ENCODE assay signal across 26 cellular contexts in genomic region chr1:180175291-180175690, GRCh38. TPM values are rescaled to one million over a fixed set of nuclear protein-coding genes. Genes with fewer than 3 reads are reported as not detected.
DNase-seq lines count a peak whose midpoint lies in the region; ATAC-seq and TF ChIP-seq lines count a peak whose summit lies in the region.
"Had no signal": no experiment of that assay in that cellular context is flagged by ENCODE, and none has a peak within 500 bp of the region (broad histone marks: within the 10 kb centered on the region; RNA-seq: fewer than 3 reads in every experiment).

No MANE protein-coding gene starts in this region.

- H3K4me3 ChIP-seq in RWPE2 (ENCODE audit: severe bottlenecking) (no peak overlapping the region), stomach smooth muscle (ENCODE audit: low read length in 2 of 2) (no peak overlapping the region)
- H3K4me3 ChIP-seq: GM12878 had no signal

- no peak for ATAC-seq in activated naive CD8-positive, alpha-beta T cell treated with anti-CD3 and anti-CD28 coated beads, Interleukin-2, amount 10 ng/mL, durations not matched to agents 7 days and 5 days (ENCODE audit: low read depth)
- ATAC-seq in RWPE2 (ENCODE audit: low read depth) = no peak
- no peak for ATAC-seq in GM21447 (IDR thresholded peaks at IDR 0.05; ENCODE audit: unreplicated experiment)
- ATAC-seq: CD8-positive, alpha-beta T cell; GM12878; HCT116 had no signal

- H3K4me1 ChIP-seq in RWPE2 (ENCODE audit: insufficient read depth, poor library complexity, severe bottlenecking) (peaks cover 5% of the 10 kb centered on the region), stomach smooth muscle (ENCODE audit: control insufficient read depth, insufficient read depth, low read length) (peaks cover 16% of the 10 kb centered on the region)
- H3K4me1 ChIP-seq: Caco-2 had no signal

- no peak overlapping the region for H3K27ac ChIP-seq in RWPE2 (ENCODE audit: poor library complexity, severe bottlenecking)
- peak overlapping the region; percentile 67 for H3K27ac ChIP-seq in stomach smooth muscle (ENCODE audit: low read length)
- H3K27ac ChIP-seq: 22Rv1, C4-2B had no signal

- no peaks in the 10 kb centered on the region for H3K36me3 Mint-ChIP-seq in activated naive CD8-positive, alpha-beta T cell treated with anti-CD3 and anti-CD28 coated beads, Interleukin-2, amount 10 ng/mL, durations not matched to agents 7 days and 5 days
- no peaks in the 10 kb centered on the region for H3K36me3 Mint-ChIP-seq in activated naive CD8-positive, alpha-beta T cell treated with anti-CD3 and anti-CD28 coated beads for 36 hours

- no peak overlapping the region for H3K27ac Mint-ChIP-seq in activated naive CD8-positive, alpha-beta T cell treated with anti-CD3 and anti-CD28 coated beads, Interleukin-2, amount 10 ng/mL, durations not matched to agents 7 days and 5 days
- H3K27ac Mint-ChIP-seq in activated naive CD8-positive, alpha-beta T cell treated with anti-CD3 and anti-CD28 coated beads for 36 hours = no peak overlapping the region
- H3K27ac Mint-ChIP-seq: B cell; CD8-positive, alpha-beta T cell had no signal

- H3K9me3 Mint-ChIP-seq in activated naive CD8-positive, alpha-beta T cell treated with anti-CD3 and anti-CD28 coated beads, Interleukin-2, amount 10 ng/mL, durations not matched to agents 7 days and 5 days = no peaks in the 10 kb centered on the region
- H3K9me3 Mint-ChIP-seq in activated naive CD8-positive, alpha-beta T cell treated with anti-CD3 and anti-CD28 coated beads for 36 hours = no peaks in the 10 kb centered on the region
- H3K9me3 Mint-ChIP-seq: CD8-positive, alpha-beta T cell had no signal

- TF ChIP-seq CTCF in RWPE2 (IDR thresholded peaks at IDR 0.05; ENCODE audit: poor library complexity, severe bottlenecking) = no peak

- H3K4me1 Mint-ChIP-seq in activated naive CD8-positive, alpha-beta T cell treated with anti-CD3 and anti-CD28 coated beads, Interleukin-2, amount 10 ng/mL, durations not matched to agents 7 days and 5 days = no peaks in the 10 kb centered on the region
- H3K4me1 Mint-ChIP-seq in activated naive CD8-positive, alpha-beta T cell treated with anti-CD3 and anti-CD28 coated beads for 36 hours = no peaks in the 10 kb centered on the region
- H3K4me1 Mint-ChIP-seq: B cell had no signal

- H3K4me3 Mint-ChIP-seq in activated naive CD8-positive, alpha-beta T cell treated with anti-CD3 and anti-CD28 coated beads, Interleukin-2, amount 10 ng/mL, durations not matched to agents 7 days and 5 days = no peak overlapping the region
- H3K4me3 Mint-ChIP-seq in activated naive CD8-positive, alpha-beta T cell treated with anti-CD3 and anti-CD28 coated beads for 36 hours = no peak overlapping the region
- H3K4me3 Mint-ChIP-seq: B cell; CD8-positive, alpha-beta T cell had no signal

- no peaks in the 10 kb centered on the region for H3K27me3 Mint-ChIP-seq in activated naive CD8-positive, alpha-beta T cell treated with anti-CD3 and anti-CD28 coated beads, Interleukin-2, amount 10 ng/mL, durations not matched to agents 7 days and 5 days
- no peaks in the 10 kb centered on the region for H3K27me3 Mint-ChIP-seq in activated naive CD8-positive, alpha-beta T cell treated with anti-CD3 and anti-CD28 coated beads for 36 hours
- H3K27me3 Mint-ChIP-seq: B cell had no signal

- H3K9me3 ChIP-seq in RWPE2 (ENCODE audit: severe bottlenecking) = no peaks in the 10 kb centered on the region
- no peaks in the 10 kb centered on the region for H3K9me3 ChIP-seq in stomach smooth muscle (ENCODE audit: control insufficient read depth in 2 of 2, low read length in 2 of 2)
- H3K9me3 ChIP-seq: Caco-2 had no signal

- no peak overlapping the region for H3K9ac ChIP-seq in stomach smooth muscle (ENCODE audit: low read length in 2 of 2)

- peaks cover 31% of the 10 kb centered on the region for H3K36me3 ChIP-seq in RWPE2 (ENCODE audit: low read depth)
- H3K36me3 ChIP-seq in stomach smooth muscle (ENCODE audit: control insufficient read depth in 2 of 2, insufficient read depth in 2 of 2, low read length in 2 of 2) = peaks cover 0 to 4% of the 10 kb centered on the region in 2 donors

- peak; percentile 2 for DNase-seq in activated naive CD8-positive, alpha-beta T cell treated with anti-CD3 and anti-CD28 coated beads, Interleukin-2, amount 10 ng/mL, durations not matched to agents 7 days and 5 days
- no peak for DNase-seq in activated naive CD8-positive, alpha-beta T cell treated with anti-CD3 and anti-CD28 coated beads for 36 hours
- peak; percentile 41 for DNase-seq in RWPE2 (ENCODE audit: low spot score)
- DNase-seq in mesenteric fat pad (ENCODE audit: low spot score) = peak; percentile 51
- no peak for DNase-seq in DMS79 (lab: John Stamatoyannopoulos, UW)
- DNase-seq: Caco-2; CD8-positive, alpha-beta T cell; EL; GDM1; GOT3; NCI-H1048; NCI-H1417; NCI-H1694; NCI-H2029 treated with DMSO at 0.1 percent for 48 hours; NCI-H2171; NCI-H226; NCI-H510A; NCI-H69; RPMI8226 had no signal

- H3K27me3 ChIP-seq in RWPE2 (ENCODE audit: insufficient read depth, poor library complexity, severe bottlenecking) (no peaks in the 10 kb centered on the region), stomach smooth muscle (ENCODE audit: control insufficient read depth in 1 of 2, insufficient read depth in 2 of 2, low read length in 2 of 2) (no peaks in the 10 kb centered on the region)

- POLR2A ChIA-PET in activated naive CD8-positive, alpha-beta T cell treated with anti-CD3 and anti-CD28 coated beads, Interleukin-2, amount 10 ng/mL, durations not matched to agents 7 days and 5 days (lab: Charles Lee) = no interaction called here

RNA-seq across cellular contexts. Expression of gene QSOX1, which starts 20.6 kb away (rescaled TPM):
- 10 to 100 TPM; 22.8 to 27.1 TPM for total RNA-seq in activated naive CD8-positive, alpha-beta T cell treated with anti-CD3 and anti-CD28 coated beads, Interleukin-2, amount 10 ng/mL, durations not matched to agents 7 days and 5 days
- total RNA-seq in activated naive CD8-positive, alpha-beta T cell treated with anti-CD3 and anti-CD28 coated beads for 36 hours = 10 to 100 TPM; 35.1 to 36.5 TPM
- 104 TPM for total RNA-seq in mesenteric fat pad

RNA-seq across cellular contexts. Expression of gene LHX4, which starts 54.8 kb away (rescaled TPM):
- total RNA-seq in activated naive CD8-positive, alpha-beta T cell treated with anti-CD3 and anti-CD28 coated beads, Interleukin-2, amount 10 ng/mL, durations not matched to agents 7 days and 5 days = not detected
- total RNA-seq in activated naive CD8-positive, alpha-beta T cell treated with anti-CD3 and anti-CD28 coated beads for 36 hours = not detected
- total RNA-seq in mesenteric fat pad = 0.06 TPM
- total RNA-seq: B cell, GM12878 had no signal

Comparison
In these comparisons a context has a peak if more than half of its experiments do, and no peak if none do; other contexts are left out.
1. DNase-seq: peak in activated naive CD8-positive, alpha-beta T cell treated with anti-CD3 and anti-CD28 coated beads, Interleukin-2, amount 10 ng/mL, durations not matched to agents 7 days and 5 days (single experiment), RWPE2 (single experiment) and mesenteric fat pad (single experiment); none in activated naive CD8-positive, alpha-beta T cell treated with anti-CD3 and anti-CD28 coated beads for 36 hours (single experiment) and DMS79 (single experiment).